ENCODE assay signal across 9 cellular contexts in genomic region chr6:33610779-33611421, GRCh38. TPM values are rescaled to one million over a fixed set of nuclear protein-coding genes. Genes with fewer than 3 reads are reported as not detected.
DNase-seq lines count a peak whose midpoint lies in the region; ATAC-seq and TF ChIP-seq lines count a peak whose summit lies in the region.
"Had no signal": no experiment of that assay in that cellular context is flagged by ENCODE, and none has a peak within 500 bp of the region (broad histone marks: within the 10 kb centered on the region; RNA-seq: fewer than 3 reads in every experiment).

No MANE protein-coding gene starts in this region.

- intact Hi-C loops in Right ventricle myocardium superior (cut with DNase I): no loop called here

- H3K9me3 ChIP-seq in mucosa of rectum (ENCODE audit: control insufficient read depth in 2 of 2, low read length in 2 of 2) (no peaks in the 10 kb centered on the region), tibial nerve (peaks cover 0 to 5% (median 0%) of the 10 kb centered on the region in 4 donors)

- H3K9ac ChIP-seq in mucosa of rectum (ENCODE audit: low read depth in 1 of 2, low read length in 2 of 2): peak overlapping the region in 1 of 2 donors; percentile 19

- 28 to 39% methylated on average over 12 of the region's 13 CpGs for WGBS in tibial nerve, 2 donors

- no peak for TF ChIP-seq CTCF in tibial nerve (IDR thresholded peaks at IDR 0.05)

- no peaks in the 10 kb centered on the region for H3K27me3 ChIP-seq in mucosa of rectum (ENCODE audit: control insufficient read depth in 2 of 2, insufficient read depth in 2 of 2, low read length in 2 of 2)
- no peaks in the 10 kb centered on the region for H3K27me3 ChIP-seq in tibial nerve

- H3K4me3 ChIP-seq in mucosa of rectum (ENCODE audit: low read length in 2 of 2): no peak overlapping the region
- H3K4me3 ChIP-seq in tibial nerve: no peak overlapping the region

- H3K36me3 ChIP-seq in mucosa of rectum (ENCODE audit: control insufficient read depth in 2 of 2, insufficient read depth in 2 of 2, low read length in 2 of 2): no peaks in the 10 kb centered on the region
- H3K36me3 ChIP-seq in tibial nerve: no peaks in the 10 kb centered on the region

- H3K27ac ChIP-seq in mucosa of rectum (ENCODE audit: low read depth in 2 of 2, low read length in 2 of 2) (peak overlapping the region; percentile 32 to 71), tibial nerve (peak overlapping the region; percentile 65 to 94 (median 80))

- peaks cover 2 to 21% of the 10 kb centered on the region in 2 donors for H3K4me1 ChIP-seq in mucosa of rectum (ENCODE audit: control insufficient read depth in 2 of 2, insufficient read depth in 2 of 2, low read length in 2 of 2)
- peaks cover 0 to 88% (median 67%) of the 10 kb centered on the region in 4 donors for H3K4me1 ChIP-seq in tibial nerve

- no peak for TF ChIP-seq POLR2A in tibial nerve (IDR thresholded peaks at IDR 0.05)

- peak; percentile 11 for ATAC-seq in Right ventricle myocardium superior (ENCODE audit: poor library complexity)
- no peak for ATAC-seq in GM18907 (IDR thresholded peaks at IDR 0.05; ENCODE audit: unreplicated experiment)

- DNase-seq in SW480 (ENCODE audit: low spot score): peak; percentile 53
- peak; percentile 51 for DNase-seq in Right ventricle myocardium superior
- DNase-seq in tibial nerve (ENCODE audit: low spot score in 2 of 2): peak in 1 of 2 donors; percentile 56
- DNase-seq in COLO668 (lab: John Stamatoyannopoulos, UW; ENCODE audit: unreplicated experiment): no peak
- no peak for DNase-seq in iPS-NIHi11 (ENCODE audit: low spot score)
- no peak for DNase-seq in SIG-M5 (lab: John Stamatoyannopoulos, UW)
- DNase-seq: activated CD4-positive, alpha-beta T cell treated with anti-CD3 and anti-CD28 coated beads for 4 hours had no signal

- peak in 1 of 2 donors; percentile 86 for TF ChIP-seq EP300 in tibial nerve (IDR thresholded peaks at IDR 0.05)

RNA-seq across cellular contexts. Expression of gene ITPR3, which starts 10.2 kb away (rescaled TPM):
- total RNA-seq in Right ventricle myocardium superior (6.0 TPM), tibial nerve (100 to 1,000 TPM in 2 of 4 donors, 10 to 100 TPM in 2; 76.8 to 101 (median 93.9) TPM)

RNA-seq across cellular contexts. Expression of gene BAK1, which starts 30.8 kb away (rescaled TPM):
- total RNA-seq in Right ventricle myocardium superior (25.0 TPM), tibial nerve (10 to 100 TPM in 2 of 4 donors, 1 to 10 TPM in 2; 7.9 to 15.3 (median 10.1) TPM)

Comparison
In these comparisons a context has a peak if more than half of its experiments do, and no peak if none do; other contexts are left out.
1. DNase-seq: peak in SW480 (single experiment) and Right ventricle myocardium superior (single experiment); none in COLO668 (single experiment), iPS-NIHi11 (single experiment) and SIG-M5 (single experiment).
2. RNA of gene ITPR3, which starts 10.2 kb away (total RNA-seq): 76.8 to 101 TPM in tibial nerve; 6.0 TPM in Right ventricle myocardium superior (single experiment); every median in the first group is over 10 times any median in the second.